ENCODE assay signal across 16 cellular contexts in genomic region chr4:148162554-148162953, GRCh38.
"Had no signal": no experiment of that assay in that cellular context is flagged by ENCODE, and none has a peak within 500 bp of the region (broad histone marks: within the 10 kb centered on the region; RNA-seq: fewer than 3 reads in every experiment).

No MANE protein-coding gene starts in this region.

- H3K9me3 ChIP-seq: esophagus muscularis mucosa, gastrocnemius medialis, spleen had no signal

- H3K27me3 ChIP-seq: esophagus muscularis mucosa, gastrocnemius medialis, spleen had no signal

- H3K4me3 ChIP-seq: esophagus muscularis mucosa, gastrocnemius medialis, spleen had no signal

- DNase-seq: activated CD4-positive, alpha-beta memory T cell treated with anti-CD3 and anti-CD28 coated beads, Interleukin-2, amount 10 ng/mL, durations not matched to agents 7 days and 5 days; activated CD4-positive, alpha-beta T cell treated with anti-CD3 and anti-CD28 coated beads, Interleukin-2, amount 10 ng/mL, durations not matched to agents 24 days and 14 days; activated effector memory CD4-positive, alpha-beta T cell treated with Interleukin-2 at 50 U/mL for 16 hours; activated naive CD4-positive, alpha-beta T cell treated with anti-CD3 and anti-CD28 coated beads for 36 hours; activated naive CD8-positive, alpha-beta T cell treated with anti-CD3 and anti-CD28 coated beads, Interleukin-2, amount 10 ng/mL, durations not matched to agents 7 days and 5 days; activated T-cell treated with anti-CD3 and anti-CD28 coated beads, Interleukin-2, amount 50 U/mL, for 72 hours; amniotic stem cell; dermis blood vessel endothelial cell; effector CD8-positive, alpha-beta T cell; gastrocnemius medialis; naive thymus-derived CD4-positive, alpha-beta T cell; retina; spleen; stimulated activated CD4-positive, alpha-beta T cell treated with anti-CD3 and anti-CD28 coated beads, Interleukin-4, amount 100 ng/mL, for 1 hour; stimulated activated naive CD4-positive, alpha-beta T cell treated with Interleukin-2 at 50 U/mL for 16 hours had no signal

- H3K36me3 ChIP-seq: esophagus muscularis mucosa, gastrocnemius medialis, spleen had no signal

- H3K27ac ChIP-seq: esophagus muscularis mucosa, gastrocnemius medialis, spleen had no signal
